10 cellular contexts compared by ENCODE assay signal in genomic region chr6:89023591-89024441, GRCh38. TPM values are rescaled to one million over a fixed set of nuclear protein-coding genes. Genes with fewer than 3 reads are reported as not detected.
DNase-seq lines count a peak whose midpoint lies in the region; ATAC-seq and TF ChIP-seq lines count a peak whose summit lies in the region.
"Had no signal": no experiment of that assay in that cellular context is flagged by ENCODE, and none has a peak within 500 bp of the region (broad histone marks: within the 10 kb centered on the region; RNA-seq: fewer than 3 reads in every experiment).

No MANE protein-coding gene starts in this region.

- intact Hi-C loops in esophagus muscularis mucosa (cut with DNase I) (loop anchor here (5.0 kb wide), 1 partner anchor 58 kb away; the partner anchor contains the start of gene PNRC1), transverse colon (cut with DNase I; ENCODE audit: low total_unique reads) (loop anchor here (2.0 kb wide), 1 partner anchor 123 kb away; the partner anchor contains the start of gene PM20D2)

- H3K36me3 ChIP-seq in RWPE2 (ENCODE audit: low read depth) (no peaks in the 10 kb centered on the region), esophagus muscularis mucosa (no peaks in the 10 kb centered on the region), lung (ENCODE audit: control insufficient read depth in 2 of 2, insufficient read depth in 2 of 2, low read length in 2 of 2) (no peaks in the 10 kb centered on the region), transverse colon (no peaks in the 10 kb centered on the region)
- H3K36me3 ChIP-seq: brain microvascular endothelial cell had no signal

- peaks cover 21% of the 10 kb centered on the region for H3K4me1 ChIP-seq in RWPE2 (ENCODE audit: insufficient read depth, poor library complexity, severe bottlenecking)
- peaks cover 28 to 46% (median 37%) of the 10 kb centered on the region in 4 donors for H3K4me1 ChIP-seq in esophagus muscularis mucosa
- H3K4me1 ChIP-seq in lung (ENCODE audit: control insufficient read depth in 2 of 2, insufficient read depth in 2 of 2, low read length in 2 of 2), result peaks cover 4 to 15% of the 10 kb centered on the region in 2 donors
- H3K4me1 ChIP-seq in transverse colon, result peaks cover 9 to 35% (median 20%) of the 10 kb centered on the region in 4 donors

- TF ChIP-seq EP300 in esophagus muscularis mucosa (IDR thresholded peaks at IDR 0.05) (peak; percentile 8), transverse colon (IDR thresholded peaks at IDR 0.05; ENCODE audit: low read depth) (no peak)

- H3K9me3 ChIP-seq in RWPE2 (ENCODE audit: severe bottlenecking) (no peaks in the 10 kb centered on the region), esophagus muscularis mucosa (no peaks in the 10 kb centered on the region), lung (ENCODE audit: control insufficient read depth in 2 of 2, insufficient read depth in 1 of 2, low read length in 1 of 2) (no peaks in the 10 kb centered on the region), transverse colon (no peaks in the 10 kb centered on the region)

- no peaks in the 10 kb centered on the region for H3K27me3 ChIP-seq in RWPE2 (ENCODE audit: insufficient read depth, poor library complexity, severe bottlenecking)
- no peaks in the 10 kb centered on the region for H3K27me3 ChIP-seq in esophagus muscularis mucosa
- H3K27me3 ChIP-seq in lung (ENCODE audit: control insufficient read depth, insufficient read depth), result no peaks in the 10 kb centered on the region
- no peaks in the 10 kb centered on the region for H3K27me3 ChIP-seq in transverse colon
- H3K27me3 ChIP-seq: brain microvascular endothelial cell had no signal

- in situ Hi-C loops in transverse colon (cut with MboI; ENCODE audit: low pct_ligation_motif_present in 1 of 4, low pct_unique_long_range_greater_than_20kb in 1 of 4, low sequenced_read_pairs in 3 of 4), result no loop called here

- H3K4me3 ChIP-seq in RWPE2 (ENCODE audit: severe bottlenecking) (no peak overlapping the region), esophagus muscularis mucosa (no peak overlapping the region), lung (no peak overlapping the region), transverse colon (no peak overlapping the region)

- H3K27ac ChIP-seq in RWPE2 (ENCODE audit: poor library complexity, severe bottlenecking), result peak overlapping the region; percentile 45
- H3K27ac ChIP-seq in esophagus muscularis mucosa (replicated peaks in 1 of 4), result peak overlapping the region; percentile 77 to 85 (median 80)
- peak overlapping the region; percentile 52 to 84 for H3K27ac ChIP-seq in lung (ENCODE audit: low read depth in 1 of 2, low read length in 1 of 2)
- peak overlapping the region; percentile 74 to 79 (median 78) for H3K27ac ChIP-seq in transverse colon
- H3K27ac ChIP-seq: brain microvascular endothelial cell had no signal

- TF ChIP-seq CTCF in RWPE2 (IDR thresholded peaks at IDR 0.05; ENCODE audit: poor library complexity, severe bottlenecking) (no peak), esophagus muscularis mucosa (IDR thresholded peaks at IDR 0.05) (no peak), lung (IDR thresholded peaks at IDR 0.05; ENCODE audit: control extremely low read depth, extremely low read depth) (no peak), transverse colon (IDR thresholded peaks at IDR 0.05) (no peak)

- DNase-seq in RWPE2 (ENCODE audit: low spot score) (no peak), esophagus muscularis mucosa (ENCODE audit: extremely low spot score) (no peak), lung (ENCODE audit: low spot score) (no peak), transverse colon (no peak), DMS53 (lab: John Stamatoyannopoulos, UW) (no peak), NCI-H2171 treated with DMSO at 0.1 percent for 48 hours (lab: John Stamatoyannopoulos, UW) (no peak)
- DNase-seq in activated CD4-positive, alpha-beta T cell treated with anti-CD3 and anti-CD28 coated beads, Interleukin-2, amount 50 U/mL, for 1 hour, result no peak
- DNase-seq: brain microvascular endothelial cell, NCI-H69 had no signal

- ATAC-seq in RWPE2 (ENCODE audit: low read depth) (peak; percentile 79), lung (ENCODE audit: insufficient read depth, low FRiP score) (peak; percentile 23), HG03039 (IDR thresholded peaks at IDR 0.05; ENCODE audit: unreplicated experiment) (no peak)

- TF ChIP-seq POLR2A in esophagus muscularis mucosa (IDR thresholded peaks at IDR 0.05; ENCODE audit: low read depth) (no peak), transverse colon (IDR thresholded peaks at IDR 0.05) (no peak)

- 69% methylated on average over 4 of the region's 4 CpGs for WGBS in esophagus muscularis mucosa
- WGBS in lung, 2 donors, result 55 to 57% methylated on average over 4 of the region's 4 CpGs
- WGBS in transverse colon (ENCODE audit: low coverage in 1 of 2), 2 donors, result 69 to 71% methylated on average over 2 to 4 of the region's 4 CpGs

RNA-seq across cellular contexts. Expression of gene PNRC1, which starts 56.7 kb away (rescaled TPM):
- total RNA-seq in esophagus muscularis mucosa (100 to 1,000 TPM; 285 to 486 (median 315) TPM), lung (100 to 1,000 TPM; 127 to 329 TPM), transverse colon (100 to 1,000 TPM in 3 of 4 donors, 10 to 100 TPM in 1; 99.1 to 281 (median 157) TPM)
- polyA plus RNA-seq in lung, result 100 to 1,000 TPM in 1 of 2 donors, 10 to 100 TPM in 1; 54.9 to 155 TPM
